20 cellular contexts compared by ENCODE assay signal in the genomic region with DNA sequence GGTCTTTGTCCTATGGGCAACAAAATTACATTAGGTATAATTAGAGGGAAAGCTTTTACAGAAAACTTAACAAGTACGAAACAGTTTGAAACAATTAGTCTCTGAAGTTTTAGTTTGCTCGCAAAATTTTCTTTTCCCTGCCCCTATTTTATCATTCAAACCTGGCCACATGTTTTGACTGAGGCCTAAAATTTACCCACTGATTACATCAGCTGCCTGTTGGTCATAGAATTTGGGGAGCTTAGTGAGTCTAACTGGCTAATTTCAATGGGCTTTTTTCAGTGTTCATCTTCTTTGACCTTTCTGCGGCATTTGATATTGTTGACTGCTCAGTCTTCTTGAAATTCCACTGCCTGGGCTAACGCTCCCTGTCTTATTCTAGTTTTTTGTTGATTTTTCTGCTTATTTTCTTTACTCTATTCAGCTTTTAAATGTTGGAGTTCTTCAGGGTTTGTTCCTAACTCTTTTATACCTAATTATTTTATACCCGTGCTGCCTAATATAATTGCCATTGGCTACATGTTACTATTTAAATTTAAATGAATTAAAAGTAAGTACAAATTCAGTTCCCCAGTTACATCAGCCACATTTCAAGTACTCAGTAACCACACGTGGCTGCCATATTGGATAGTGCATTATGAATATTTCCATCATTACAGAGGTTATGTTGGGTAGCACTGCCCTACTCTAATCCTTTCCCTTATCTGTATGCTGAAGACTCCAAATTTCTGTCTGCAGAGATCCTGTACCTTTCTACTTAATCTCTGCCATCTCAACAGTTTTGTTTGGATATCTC.
A peak's percentile ranks its signal among the peaks of the same experiment; 100 is the strongest.
DNase-seq lines count a peak whose midpoint lies in the region; ATAC-seq, FAIRE-seq and TF ChIP-seq lines count a peak whose summit lies in the region.
"Had no signal": no experiment of that assay in that cellular context is flagged by ENCODE, and none has a peak within 500 bp of the region (broad histone marks: within the 10 kb centered on the region; RNA-seq: fewer than 3 reads in every experiment).

No MANE protein-coding gene starts in this region.

- DNase-seq in GM19239 (ENCODE audit: insufficient read length, low spot score) (no peak), OCI-M1 (lab: John Stamatoyannopoulos, UW) (peak; percentile 29), K562 (ENCODE audit: extremely low read depth in 1 of 4, low spot score in 3 of 4) (peak in 2 of 4 experiments; percentile 31 to 39), nephron progenitor cell (no peak), NCI-H526 treated with DMSO at 0.1 percent for 48 hours (lab: John Stamatoyannopoulos, UW) (no peak), activated gamma-delta T cell (lab: John Stamatoyannopoulos, UW) (no peak), AG08395 (ENCODE audit: low spot score) (no peak)
- DNase-seq: CD4-positive, alpha-beta memory T cell; DMS153; DMS79; GDM1; HCEC 1CT; HFFc6 had no signal

- H3K4me1 Mint-ChIP-seq in nephron progenitor cell, result peaks cover 13% of the 10 kb centered on the region
- H3K4me1 Mint-ChIP-seq: CD14-positive monocyte; CD4-positive, alpha-beta memory T cell had no signal

- BruUV-seq in K562 (replicated peaks; lab: Mats Ljungman, UMichigan), result no TSS peak

- POLR2A ChIA-PET in K562 (lab: Yijun Ruan, JAX), result interaction anchor here (1.0 kb wide), 2 partner anchors 9 to 14 kb away, joined by 3 to 5 read pairs; no protein-coding TSS in a partner anchor

- H3K79me2 ChIP-seq in K562 (ENCODE audit: control insufficient read depth, insufficient read depth, low read length), result no peaks in the 10 kb centered on the region

- TF ChIP-seq POLR2A in K562 (conservative IDR thresholded peaks at IDR 0.05), result no peak

- FAIRE-seq in GM19239 (lab: Jason Lieb, UNC) (peak; percentile 57), K562 (lab: Jason Lieb, UNC) (peak; percentile 66)
- FAIRE-seq: A549, GM12892, GM18507 had no signal

- H4K20me1 ChIP-seq in K562 (replicated peaks; ENCODE audit: control insufficient read depth, insufficient read depth, low read length), result no peaks in the 10 kb centered on the region
- H4K20me1 ChIP-seq: BLaER1 had no signal

- TF ChIP-seq EP300 in K562 (IDR thresholded peaks at IDR 0.05; ENCODE audit: low read length), result peak; percentile 54; the same call in 1 of the 2 replicates

- H3K27ac ChIP-seq in K562 (ENCODE audit: extremely low read depth, low read depth, low read length), result peak overlapping the region; percentile 26
- H3K27ac ChIP-seq: 22Rv1, A549, BLaER1, HL-60 had no signal

- ATAC-seq in K562, result peak; percentile 76
- ATAC-seq: A549 had no signal

- in situ Hi-C loops in K562 (cut with MboI), result no loop called here

- peak overlapping the region; percentile 44 for H3K27ac Mint-ChIP-seq in nephron progenitor cell
- H3K27ac Mint-ChIP-seq: CD14-positive monocyte, HFFc6 had no signal

- peak overlapping the region; percentile 71 for H2AFZ ChIP-seq in K562 (ENCODE audit: low read depth, low read length)

- peaks cover 16% of the 10 kb centered on the region for H3K9me3 Mint-ChIP-seq in nephron progenitor cell
- H3K9me3 Mint-ChIP-seq: CD4-positive, alpha-beta memory T cell; HFFc6 had no signal

- H3K4me3 Mint-ChIP-seq in nephron progenitor cell, result no peak overlapping the region
- H3K4me3 Mint-ChIP-seq: CD14-positive monocyte; CD4-positive, alpha-beta memory T cell; HFFc6 had no signal

- peak overlapping the region in 1 of 2 experiments; percentile 28; a peak in 1 of 4 replicates for H3K9ac ChIP-seq in K562 (ENCODE audit: insufficient read depth in 1 of 2, low read depth in 2 of 2, low read length in 2 of 2)
- H3K9ac ChIP-seq: BLaER1 had no signal

- no peak for TF ChIP-seq RAD21 in K562 (CRISPR knock-in tag; conservative IDR thresholded peaks at IDR 0.05 in 1 of 2, IDR thresholded peaks at IDR 0.05 in 1 of 2)

- CTCF ChIA-PET in K562 (lab: Yijun Ruan, JAX; ENCODE audit: low intra/inter-chr PET ratio), result no interaction called here

- H3K4me3 ChIP-seq in K562, result no peak overlapping the region
- H3K4me3 ChIP-seq: A549, BLaER1 had no signal

- intact Hi-C loops in K562 (cut with micrococcal nuclease), result loop anchor here (2.0 kb wide), 1 partner anchor 94 kb away; the partner anchor contains the start of gene CFAP97

- no peaks in the 10 kb centered on the region for H3K9me1 ChIP-seq in K562 (ENCODE audit: control insufficient read depth, insufficient read depth, low read length)

- no peaks in the 10 kb centered on the region for H3K9me3 ChIP-seq in K562 (replicated peaks; ENCODE audit: control insufficient read depth, insufficient read depth, low read depth, low read length)
- H3K9me3 ChIP-seq: A549 had no signal

- peaks cover 0 to 15% of the 10 kb centered on the region in 2 experiments; a peak in 3 of 5 replicates for H3K4me1 ChIP-seq in K562 (replicated peaks in 1 of 2; ENCODE audit: control insufficient read depth in 2 of 2, insufficient read depth in 2 of 2, low read length in 2 of 2)
- H3K4me1 ChIP-seq: A549, BLaER1 had no signal

- WGBS in K562 (ENCODE audit: insufficient coverage, low coverage, missing lambda C conversion rate), result 50% methylated on average over 6 of the region's 6 CpGs

- TF ChIP-seq CTCF in K562 (IDR thresholded peaks at IDR 0.05 in 2 of 3, conservative IDR thresholded peaks at IDR 0.05 in 1 of 3; ENCODE audit: insufficient read depth in 2 of 3, low read depth in 1 of 3, low read length in 3 of 3) (no peak), nephron progenitor cell (IDR thresholded peaks at IDR 0.05) (no peak)

- H3K36me3 Mint-ChIP-seq in nephron progenitor cell (ENCODE audit: low read depth), result peaks cover 37% of the 10 kb centered on the region
- H3K36me3 Mint-ChIP-seq: CD14-positive monocyte had no signal

- H3K36me3 ChIP-seq in K562 (ENCODE audit: control insufficient read depth, insufficient read depth, low read length), result peaks cover 10% of the 10 kb centered on the region; the same call in 2 of the 3 replicates

- no peaks in the 10 kb centered on the region for H3K27me3 Mint-ChIP-seq in nephron progenitor cell (ENCODE audit: low read depth, poor library complexity)
- H3K27me3 Mint-ChIP-seq: CD4-positive, alpha-beta memory T cell had no signal

- no peaks in the 10 kb centered on the region for H3K27me3 ChIP-seq in K562 (ENCODE audit: control insufficient read depth in 2 of 2, insufficient read depth in 2 of 2, low read length in 2 of 2)
- H3K27me3 ChIP-seq: BLaER1 had no signal

- H3K4me2 ChIP-seq in K562 (ENCODE audit: insufficient read depth, low read length), result no peak overlapping the region
- H3K4me2 ChIP-seq: A549, BLaER1 had no signal

TF ChIP-seq in K562, 482 proteins besides CTCF, POLR2A, EP300 and RAD21 (continues in another document):
- TF ChIP-seq U2AF2 (optimal IDR thresholded peaks at IDR 0.05; ENCODE audit: low read depth, low read length), result no peak
- no peak for TF ChIP-seq NR1H2 (CRISPR knock-in tag; IDR thresholded peaks at IDR 0.05)
- no peak for TF ChIP-seq CGGBP1 (CRISPR knock-in tag; IDR thresholded peaks at IDR 0.05)
- TF ChIP-seq, protein P1, sequence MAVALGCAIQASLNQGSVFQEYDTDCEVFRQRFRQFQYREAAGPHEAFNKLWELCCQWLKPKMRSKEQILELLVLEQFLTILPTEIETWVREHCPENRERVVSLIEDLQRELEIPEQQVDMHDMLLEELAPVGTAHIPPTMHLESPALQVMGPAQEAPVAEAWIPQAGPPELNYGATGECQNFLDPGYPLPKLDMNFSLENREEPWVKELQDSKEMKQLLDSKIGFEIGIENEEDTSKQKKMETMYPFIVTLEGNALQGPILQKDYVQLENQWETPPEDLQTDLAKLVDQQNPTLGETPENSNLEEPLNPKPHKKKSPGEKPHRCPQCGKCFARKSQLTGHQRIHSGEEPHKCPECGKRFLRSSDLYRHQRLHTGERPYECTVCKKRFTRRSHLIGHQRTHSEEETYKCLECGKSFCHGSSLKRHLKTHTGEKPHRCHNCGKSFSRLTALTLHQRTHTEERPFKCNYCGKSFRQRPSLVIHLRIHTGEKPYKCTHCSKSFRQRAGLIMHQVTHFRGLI (CRISPR knock-in tag; IDR thresholded peaks at IDR 0.05), result peak; percentile 66; the same call in 1 of the 2 replicates
- no peak for TF ChIP-seq HLTF (IDR thresholded peaks at IDR 0.05)
- no peak for TF ChIP-seq VEZF1 (CRISPR knock-in tag; IDR thresholded peaks at IDR 0.05)
- no peak for TF ChIP-seq NFIX (CRISPR knock-in tag; IDR thresholded peaks at IDR 0.05; ENCODE audit: low read depth)
- TF ChIP-seq ARNT (IDR thresholded peaks at IDR 0.05), result peak in 1 of 2 experiments; percentile 35; a peak in 1 of 4 replicates
- peak; percentile 37; the same call in 1 of the 2 replicates for TF ChIP-seq FOSL1 (tag; conservative IDR thresholded peaks at IDR 0.05)
- TF ChIP-seq, protein P2, sequence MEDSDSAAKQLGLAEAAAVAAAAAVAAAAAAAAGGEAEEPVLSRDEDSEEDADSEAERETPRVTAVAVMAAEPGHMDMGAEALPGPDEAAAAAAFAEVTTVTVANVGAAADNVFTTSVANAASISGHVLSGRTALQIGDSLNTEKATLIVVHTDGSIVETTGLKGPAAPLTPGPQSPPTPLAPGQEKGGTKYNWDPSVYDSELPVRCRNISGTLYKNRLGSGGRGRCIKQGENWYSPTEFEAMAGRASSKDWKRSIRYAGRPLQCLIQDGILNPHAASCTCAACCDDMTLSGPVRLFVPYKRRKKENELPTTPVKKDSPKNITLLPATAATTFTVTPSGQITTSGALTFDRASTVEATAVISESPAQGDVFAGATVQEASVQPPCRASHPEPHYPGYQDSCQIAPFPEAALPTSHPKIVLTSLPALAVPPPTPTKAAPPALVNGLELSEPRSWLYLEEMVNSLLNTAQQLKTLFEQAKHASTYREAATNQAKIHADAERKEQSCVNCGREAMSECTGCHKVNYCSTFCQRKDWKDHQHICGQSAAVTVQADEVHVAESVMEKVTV (CRISPR knock-in tag; IDR thresholded peaks at IDR 0.05), result no peak
- TF ChIP-seq TRIM24 (IDR thresholded peaks at IDR 0.05), result peak in 1 of 2 experiments; percentile 53; a peak in 1 of 4 replicates
- no peak for TF ChIP-seq ZSCAN29 (IDR thresholded peaks at IDR 0.05)
- TF ChIP-seq TEAD1 (CRISPR knock-in tag; IDR thresholded peaks at IDR 0.05), result peak in 1 of 2 experiments; percentile 52; a peak in 1 of 4 replicates
